In genomic region chr1:4072754-4073153, GRCh38 we compare ENCODE assay signal across 16 cellular contexts.
DNase-seq lines count a peak whose midpoint lies in the region; ATAC-seq and TF ChIP-seq lines count a peak whose summit lies in the region.
"Had no signal": no experiment of that assay in that cellular context is flagged by ENCODE, and none has a peak within 500 bp of the region (broad histone marks: within the 10 kb centered on the region; RNA-seq: fewer than 3 reads in every experiment).

No MANE protein-coding gene starts in this region.

- intact Hi-C loops in Right ventricle myocardium inferior (cut with DNase I) = no loop called here
- intact Hi-C loops in heart left ventricle (cut with DNase I) = no loop called here
- intact Hi-C loops in sigmoid colon (cut with DNase I) = no loop called here

- DNase-seq in Right ventricle myocardium inferior (ENCODE audit: missing footprints) = peak; percentile 18
- DNase-seq in heart left ventricle = no peak
- peak; percentile 16 for DNase-seq in left kidney (ENCODE audit: low read depth, low spot score)
- peak; percentile 25 for DNase-seq in sigmoid colon
- no peak for DNase-seq in activated CD4-positive, alpha-beta T cell treated with anti-CD3 and anti-CD28 coated beads, Interleukin-2, amount 50 U/mL, for 1 hour
- DNase-seq: CD4-positive, alpha-beta memory T cell; DMS79 treated with DMSO at 0.1 percent for 48 hours; EL; HCEC 1CT; IMR-90 had no signal

- no peak for ATAC-seq in Right ventricle myocardium inferior
- ATAC-seq in heart left ventricle = no peak
- no peak for ATAC-seq in HG03378 (IDR thresholded peaks at IDR 0.05; ENCODE audit: unreplicated experiment)
- no peak for ATAC-seq in GM18907 (IDR thresholded peaks at IDR 0.05; ENCODE audit: unreplicated experiment)
- ATAC-seq: A549, GM12878 had no signal

- 63 to 75% (median 71%) methylated on average over 7 of the region's 7 CpGs for WGBS in heart left ventricle, 4 donors
- 62 to 68% methylated on average over 7 of the region's 7 CpGs for WGBS in sigmoid colon, 2 donors

- H3K9me3 ChIP-seq in heart left ventricle (no peaks in the 10 kb centered on the region), sigmoid colon (no peaks in the 10 kb centered on the region)
- H3K9me3 ChIP-seq: A549, BLaER1 had no signal

- TF ChIP-seq CTCF in heart left ventricle (IDR thresholded peaks at IDR 0.05) = no peak
- TF ChIP-seq CTCF in sigmoid colon (IDR thresholded peaks at IDR 0.05) = no peak

- H3K4me3 ChIP-seq in heart left ventricle (no peak overlapping the region), sigmoid colon (no peak overlapping the region)
- H3K4me3 ChIP-seq: A549, BLaER1, GM12878 had no signal

- no peak overlapping the region for H3K27ac ChIP-seq in heart left ventricle
- H3K27ac ChIP-seq in sigmoid colon = no peak overlapping the region
- H3K27ac ChIP-seq: 22Rv1, A549, BLaER1 had no signal

- H3K4me1 ChIP-seq in heart left ventricle (no peaks in the 10 kb centered on the region), sigmoid colon (no peaks in the 10 kb centered on the region)
- H3K4me1 ChIP-seq: A549 had no signal

- no peak for TF ChIP-seq EP300 in sigmoid colon (IDR thresholded peaks at IDR 0.05)

- H3K27me3 ChIP-seq in heart left ventricle (peaks cover 0 to 39% (median 0%) of the 10 kb centered on the region in 9 donors), sigmoid colon (peaks cover 0 to 46% (median 0%) of the 10 kb centered on the region in 3 donors)

- TF ChIP-seq POLR2A in heart left ventricle (IDR thresholded peaks at IDR 0.05) = no peak
- no peak for TF ChIP-seq POLR2A in sigmoid colon (IDR thresholded peaks at IDR 0.05)

- H3K36me3 ChIP-seq in heart left ventricle (no peaks in the 10 kb centered on the region), sigmoid colon (no peaks in the 10 kb centered on the region)
- H3K36me3 ChIP-seq: BLaER1 had no signal

Comparison
In these comparisons a context has a peak if more than half of its experiments do, and no peak if none do; other contexts are left out.
1. DNase-seq: peak in Right ventricle myocardium inferior (single experiment), left kidney (single experiment) and sigmoid colon (single experiment); none in heart left ventricle (0 of 5) and activated CD4-positive, alpha-beta T cell treated with anti-CD3 and anti-CD28 coated beads, Interleukin-2, amount 50 U/mL, for 1 hour (single experiment).